Comparison of ENCODE assay signal across 8 cellular contexts in the genomic region with DNA sequence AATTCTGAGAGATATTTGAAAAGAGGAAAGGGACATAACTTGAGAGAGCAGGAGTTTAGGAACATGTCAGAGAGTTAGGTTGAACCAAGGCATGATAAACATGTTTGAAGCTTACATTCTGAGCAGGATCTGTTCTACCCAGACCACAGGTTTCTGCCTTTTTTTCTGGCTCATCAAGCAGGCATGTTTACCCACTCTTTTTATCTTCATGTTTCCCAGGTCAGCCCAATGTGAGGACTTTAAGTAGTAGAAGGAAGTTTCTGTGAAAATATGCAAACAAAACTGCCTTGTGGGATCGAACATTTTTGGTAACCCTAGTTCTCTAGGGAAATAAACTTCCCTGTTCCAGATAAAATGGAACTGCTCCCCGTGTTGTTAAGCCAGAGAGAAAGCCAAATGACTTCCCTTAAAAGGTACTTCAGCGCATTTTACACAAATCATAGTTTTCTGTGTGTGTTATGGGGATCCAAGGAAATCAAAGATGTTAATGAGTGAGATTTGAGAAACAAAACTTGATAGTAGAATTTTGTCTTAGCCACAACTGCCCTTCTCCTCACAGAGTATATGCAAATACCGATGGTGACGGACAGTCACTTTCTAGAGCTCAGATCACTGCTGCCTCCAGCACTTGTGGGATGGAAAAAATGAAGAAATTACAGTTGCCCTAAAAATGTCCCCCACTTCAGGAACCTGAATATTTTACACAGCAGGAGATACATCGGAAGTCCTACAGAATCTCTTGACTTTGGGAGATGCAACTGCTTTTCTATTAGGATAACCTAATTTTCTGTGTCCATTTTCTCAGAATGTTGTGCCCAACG. TPM values are rescaled to one million over a fixed set of nuclear protein-coding genes. Genes with fewer than 3 reads are reported as not detected.
DNase-seq lines count a peak whose midpoint lies in the region; ATAC-seq, FAIRE-seq and TF ChIP-seq lines count a peak whose summit lies in the region.

No MANE protein-coding gene starts in this region.

- no TSS peak for BruUV-seq in endothelial cell of umbilical vein (replicated peaks; lab: Mats Ljungman, UMichigan)

- H3K4me2 ChIP-seq in GM23248 (ENCODE audit: unreplicated experiment): peak overlapping the region; percentile 92
- H3K4me2 ChIP-seq in endothelial cell of umbilical vein (ENCODE audit: insufficient read depth, low read length): peak overlapping the region; percentile 83

- peak overlapping the region; percentile 97 for H3K27ac ChIP-seq in CD4-positive, alpha-beta memory T cell (ENCODE audit: low read depth, low read length)
- H3K27ac ChIP-seq in GM23248 (peak overlapping the region; percentile 99), RWPE2 (ENCODE audit: poor library complexity, severe bottlenecking) (peak overlapping the region; percentile 46), endothelial cell of umbilical vein (ENCODE audit: insufficient read depth, low read depth, low read length) (peak overlapping the region; percentile 89)

- peaks cover 13% of the 10 kb centered on the region; the same call in 1 of the 2 replicates for H3F3A ChIP-seq in GM23248 (ENCODE audit: insufficient read depth)

- no peaks in the 10 kb centered on the region for H3K9me1 ChIP-seq in endothelial cell of umbilical vein (replicated peaks; ENCODE audit: control insufficient read depth, extremely low read depth, insufficient read depth, low read length)

- peaks cover 0 to 3% (median 0%) of the 10 kb centered on the region in 8 donors for H3K9me3 Mint-ChIP-seq in CD4-positive, alpha-beta memory T cell
- no peaks in the 10 kb centered on the region for H3K9me3 Mint-ChIP-seq in natural killer cell treated with Interleukin-12 subunit alpha and Interleukin-12 subunit beta and Interleukin-15 and Interleukin-18, amount 100 ng/mL, for 72 hours

- CTCF ChIA-PET in CD4-positive, alpha-beta memory T cell (lab: Charles Lee; ENCODE audit: partially characterized antibody): interaction anchor here (0.9 to 8.3 kb wide), 15 partner anchors 13 to 856 kb away, joined by 3 to 103 read pairs (median 5); partner anchors contain the start of genes AP4B1, DCLRE1B and LRIG2
- CTCF ChIA-PET in endothelial cell of umbilical vein (lab: Charles Lee): interaction anchor here (0.7 to 6.8 kb wide), 10 partner anchors 8 to 116 kb away, joined by 3 to 54 read pairs (median 6); partner anchors contain the start of genes AP4B1, DCLRE1B, OLFML3 and RSBN1

- in situ Hi-C loops in GM23248 (cut with MboI): loop anchor here (25.0 kb wide), 1 partner anchor 791 kb away; no protein-coding TSS in a partner anchor

- TF ChIP-seq CTCF in RWPE2 (IDR thresholded peaks at IDR 0.05; ENCODE audit: poor library complexity, severe bottlenecking): no peak
- no peak for TF ChIP-seq CTCF in endothelial cell of umbilical vein (IDR thresholded peaks at IDR 0.05; ENCODE audit: extremely low read depth in 1 of 2, insufficient read depth in 1 of 2, low read depth in 1 of 2, low read length in 2 of 2)

- H3K9me3 ChIP-seq in CD4-positive, alpha-beta memory T cell (ENCODE audit: control insufficient read depth in 1 of 2, low read length in 2 of 2): no peaks in the 10 kb centered on the region
- H3K9me3 ChIP-seq in GM23248 (ENCODE audit: low read depth) (no peaks in the 10 kb centered on the region), RWPE2 (ENCODE audit: severe bottlenecking) (no peaks in the 10 kb centered on the region), endothelial cell of umbilical vein (replicated peaks; ENCODE audit: control insufficient read depth, insufficient read depth, low read length) (no peaks in the 10 kb centered on the region)

- H2AFZ ChIP-seq in GM23248: peak overlapping the region; percentile 97
- peak overlapping the region; percentile 62 for H2AFZ ChIP-seq in endothelial cell of umbilical vein (ENCODE audit: low read depth, low read length)

- no peaks in the 10 kb centered on the region for H3K9me2 ChIP-seq in GM23248 (ENCODE audit: insufficient read depth)

- H3K4me3 Mint-ChIP-seq in CD4-positive, alpha-beta memory T cell: peak overlapping the region; percentile 96 to 99 (median 98)
- H3K4me3 Mint-ChIP-seq in natural killer cell treated with Interleukin-12 subunit alpha and Interleukin-12 subunit beta and Interleukin-15 and Interleukin-18, amount 100 ng/mL, for 72 hours: peak overlapping the region; percentile 92

- WGBS in GM23248 (ENCODE audit: low coverage in 1 of 2, low lambda C conversion rate in 2 of 2, missing lambda C conversion rate in 2 of 2), 2 experiments: 14% methylated on average over 7 of the region's 7 CpGs

- H3K27me3 Mint-ChIP-seq in CD4-positive, alpha-beta memory T cell: no peaks in the 10 kb centered on the region
- H3K27me3 Mint-ChIP-seq in natural killer cell treated with Interleukin-12 subunit alpha and Interleukin-12 subunit beta and Interleukin-15 and Interleukin-18, amount 100 ng/mL, for 72 hours: no peaks in the 10 kb centered on the region

- H3K4me1 ChIP-seq in CD4-positive, alpha-beta memory T cell (ENCODE audit: insufficient read depth, low read length): peaks cover 34% of the 10 kb centered on the region
- H3K4me1 ChIP-seq in GM23248 (ENCODE audit: insufficient read depth) (peaks cover 24% of the 10 kb centered on the region), RWPE2 (ENCODE audit: insufficient read depth, poor library complexity, severe bottlenecking) (peaks cover 16% of the 10 kb centered on the region), endothelial cell of umbilical vein (ENCODE audit: control insufficient read depth, extremely low read depth, insufficient read depth, low read length) (peaks cover 26% of the 10 kb centered on the region)

- peak overlapping the region; percentile 97 to 100 (median 100) for H3K27ac Mint-ChIP-seq in CD4-positive, alpha-beta memory T cell
- H3K27ac Mint-ChIP-seq in natural killer cell treated with Interleukin-12 subunit alpha and Interleukin-12 subunit beta and Interleukin-15 and Interleukin-18, amount 100 ng/mL, for 72 hours: peak overlapping the region; percentile 82 to 98

- POLR2A ChIA-PET in CD4-positive, alpha-beta memory T cell (lab: Charles Lee; ENCODE audit: partially characterized antibody): interaction anchor here (0.8 to 9.3 kb wide), 32 partner anchors 8 to 1213 kb away, joined by 3 to 277 read pairs (median 10); partner anchors contain the start of genes AP4B1, DCLRE1B, MAGI3 and PHTF1
- POLR2A ChIA-PET in endothelial cell of umbilical vein (lab: Charles Lee): interaction anchor here (0.6 to 2.1 kb wide), 2 partner anchors 24 to 572 kb away, joined by 4 to 8 read pairs; partner anchors contain the start of genes AP4B1 and DCLRE1B

- H3K36me3 Mint-ChIP-seq in CD4-positive, alpha-beta memory T cell: peaks cover 0 to 22% of the 10 kb centered on the region in 2 donors
- H3K36me3 Mint-ChIP-seq in natural killer cell treated with Interleukin-12 subunit alpha and Interleukin-12 subunit beta and Interleukin-15 and Interleukin-18, amount 100 ng/mL, for 72 hours: peaks cover 8% of the 10 kb centered on the region

- H3K4me3 ChIP-seq in CD4-positive, alpha-beta memory T cell (ENCODE audit: low read length in 2 of 2): peak overlapping the region; percentile 79 to 98
- H3K4me3 ChIP-seq in GM23248: peak overlapping the region; percentile 84
- H3K4me3 ChIP-seq in RWPE2 (ENCODE audit: severe bottlenecking): peak overlapping the region; percentile 84
- H3K4me3 ChIP-seq in endothelial cell of umbilical vein (replicated peaks in 1 of 3; ENCODE audit: insufficient read depth in 1 of 3, low read depth in 1 of 3, low read length in 3 of 3): peak overlapping the region; percentile 63 to 73 (median 65)

- ATAC-seq in RWPE2 (ENCODE audit: low read depth): no peak
- no peak for ATAC-seq in natural killer cell treated with Interleukin-12 subunit alpha and Interleukin-12 subunit beta and Interleukin-15 and Interleukin-18, amount 100 ng/mL, for 72 hours
- no peak for ATAC-seq in GM18873 (IDR thresholded peaks at IDR 0.05; ENCODE audit: low FRiP score, unreplicated experiment)
- no peak for ATAC-seq in GM21360 (IDR thresholded peaks at IDR 0.05; ENCODE audit: unreplicated experiment)

- no peaks in the 10 kb centered on the region for H3K27me3 ChIP-seq in CD4-positive, alpha-beta memory T cell (ENCODE audit: insufficient read depth, low read length)
- no peaks in the 10 kb centered on the region for H3K27me3 ChIP-seq in GM23248 (replicated peaks; ENCODE audit: insufficient read depth)
- H3K27me3 ChIP-seq in RWPE2 (ENCODE audit: insufficient read depth, poor library complexity, severe bottlenecking): no peaks in the 10 kb centered on the region
- H3K27me3 ChIP-seq in endothelial cell of umbilical vein (ENCODE audit: control insufficient read depth in 2 of 2, insufficient read depth in 2 of 2, low read length in 2 of 2): peaks cover 0 to 2% of the 10 kb centered on the region in 2 experiments

- no peaks in the 10 kb centered on the region for H3K36me3 ChIP-seq in CD4-positive, alpha-beta memory T cell (ENCODE audit: insufficient read depth, low read length)
- H3K36me3 ChIP-seq in GM23248 (ENCODE audit: low read depth) (no peaks in the 10 kb centered on the region), RWPE2 (ENCODE audit: low read depth) (no peaks in the 10 kb centered on the region), endothelial cell of umbilical vein (ENCODE audit: control insufficient read depth in 2 of 2, extremely low read depth in 1 of 2, insufficient read depth in 2 of 2, low read length in 2 of 2) (no peaks in the 10 kb centered on the region)

- peaks cover 37% of the 10 kb centered on the region for H3K79me2 ChIP-seq in GM23248 (ENCODE audit: insufficient read depth)
- peaks cover 37% of the 10 kb centered on the region for H3K79me2 ChIP-seq in endothelial cell of umbilical vein (ENCODE audit: control insufficient read depth, insufficient read depth, low read length)

- TF ChIP-seq POLR2A in endothelial cell of umbilical vein (IDR thresholded peaks at IDR 0.05; ENCODE audit: low read depth, low read length): no peak

- dilution Hi-C loops in endothelial cell of umbilical vein (cut with MboI; ENCODE audit: extremely low pct_ligation_motif_present, low sequenced_read_pairs): no loop called here

- DNase-seq in CD4-positive, alpha-beta memory T cell: no peak
- peak; percentile 56 for DNase-seq in GM23248
- DNase-seq in RWPE2 (ENCODE audit: low spot score): no peak
- DNase-seq in endothelial cell of umbilical vein (ENCODE audit: low read depth, low spot score): no peak
- no peak for DNase-seq in natural killer cell treated with Interleukin-12 subunit alpha and Interleukin-12 subunit beta and Interleukin-15 and Interleukin-18, amount 100 ng/mL, for 72 hours (ENCODE audit: low spot score)
- no peak for DNase-seq in middle frontal gyrus (ENCODE audit: extremely low spot score, low spot score)

- peak overlapping the region; percentile 100 for H3K9ac ChIP-seq in GM23248
- H3K9ac ChIP-seq in endothelial cell of umbilical vein (replicated peaks; ENCODE audit: extremely low read depth, insufficient read depth, low read length): peak overlapping the region; percentile 89

- peaks cover 27 to 51% (median 39%) of the 10 kb centered on the region in 4 donors for H3K4me1 Mint-ChIP-seq in CD4-positive, alpha-beta memory T cell
- H3K4me1 Mint-ChIP-seq in natural killer cell treated with Interleukin-12 subunit alpha and Interleukin-12 subunit beta and Interleukin-15 and Interleukin-18, amount 100 ng/mL, for 72 hours (ENCODE audit: low read depth in 2 of 2): peaks cover 45 to 46% of the 10 kb centered on the region in 2 donors

- H4K20me1 ChIP-seq in GM23248 (ENCODE audit: insufficient read depth): peaks cover 6% of the 10 kb centered on the region; the same call in 1 of the 2 replicates
- H4K20me1 ChIP-seq in endothelial cell of umbilical vein (replicated peaks; ENCODE audit: control insufficient read depth, extremely low read depth, insufficient read depth, low read length): no peaks in the 10 kb centered on the region

- no peak for FAIRE-seq in endothelial cell of umbilical vein (lab: Jason Lieb, UNC)

- intact Hi-C loops in CD4-positive, alpha-beta memory T cell (cut with micrococcal nuclease): loop anchor here (2.0 kb wide), 1 partner anchor 856 kb away; the partner anchor contains the start of gene LRIG2
- intact Hi-C loops in endothelial cell of umbilical vein (cut with micrococcal nuclease): loop anchor here (2.0 kb wide), 1 partner anchor 170 kb away; the partner anchor contains the start of gene PHTF1

RNA-seq across cellular contexts. Expression of gene HIPK1, which starts 0.8 kb away (rescaled TPM):
- total RNA-seq in CD4-positive, alpha-beta memory T cell: 100 to 1,000 TPM; 107 to 110 TPM
- 10 to 100 TPM in 1 of 2 donors, 1 to 10 TPM in 1; 4.4 to 17.1 TPM for polyA plus RNA-seq in CD4-positive, alpha-beta memory T cell
- 23.6 and 26.2 TPM in 2 replicates for total RNA-seq in GM23248 (2014; rRNA removed; shearing (Covaris generic))
- 6.1 and 7.6 TPM in 2 replicates for polyA plus RNA-seq in GM23248 (2016; fragmentation: Nextera tagmentation; extraction: Ambion mirVana)
- 50.2 and 56.1 TPM in 2 replicates for total RNA-seq in endothelial cell of umbilical vein
- polyA plus RNA-seq in endothelial cell of umbilical vein: 39.3 and 41.1 TPM in 2 replicates
- polyA plus RNA-seq in endothelial cell of umbilical vein (2011; cell fraction: cytosol; rRNA removed): 22.1 and 25.3 TPM in 2 replicates
- polyA plus RNA-seq in endothelial cell of umbilical vein (2011; cell fraction: nucleus; rRNA removed): 41.4 and 46.4 TPM in 2 replicates
- polyA plus RNA-seq in endothelial cell of umbilical vein (2012): 22.4 and 27.1 TPM in 2 replicates
- 145 TPM in 2 replicates for polyA minus RNA-seq in endothelial cell of umbilical vein
- polyA minus RNA-seq in endothelial cell of umbilical vein (2011; cell fraction: cytosol; rRNA and poly(A)+ RNA removed): 75.4 TPM
- 49.0 and 78.2 TPM in 2 replicates for polyA minus RNA-seq in endothelial cell of umbilical vein (2011; cell fraction: nucleus; rRNA and poly(A)+ RNA removed)
- total RNA-seq in natural killer cell treated with Interleukin-12 subunit alpha and Interleukin-12 subunit beta and Interleukin-15 and Interleukin-18, amount 100 ng/mL, for 72 hours: 100 to 1,000 TPM in 1 of 2 donors, 10 to 100 TPM in 1; 80.6 to 110 TPM

RNA-seq across cellular contexts. Expression of gene DCLRE1B, which starts 23.2 kb away (rescaled TPM):
- 1 to 10 TPM; 5.1 to 5.4 TPM for total RNA-seq in CD4-positive, alpha-beta memory T cell
- polyA plus RNA-seq in CD4-positive, alpha-beta memory T cell: 1 to 10 TPM; 2.8 to 5.3 TPM
- total RNA-seq in GM23248 (2014; rRNA removed; shearing (Covaris generic)): 4.3 and 6.9 TPM in 2 replicates
- polyA plus RNA-seq in GM23248 (2016; fragmentation: Nextera tagmentation; extraction: Ambion mirVana) (6.5 and 7.2 TPM in 2 replicates), endothelial cell of umbilical vein (5.6 and 6.1 TPM in 2 replicates)
- 10.7 and 10.8 TPM in 2 replicates for total RNA-seq in endothelial cell of umbilical vein
- polyA plus RNA-seq in endothelial cell of umbilical vein (2011; cell fraction: cytosol; rRNA removed): 5.2 and 6.4 TPM in 2 replicates
- 2.7 and 2.8 TPM in 2 replicates for polyA plus RNA-seq in endothelial cell of umbilical vein (2011; cell fraction: nucleus; rRNA removed)
- polyA plus RNA-seq in endothelial cell of umbilical vein (2012): 5.6 and 9.1 TPM in 2 replicates
- polyA minus RNA-seq in endothelial cell of umbilical vein: 3.9 and 5.3 TPM in 2 replicates
- 9.9 TPM for polyA minus RNA-seq in endothelial cell of umbilical vein (2011; cell fraction: cytosol; rRNA and poly(A)+ RNA removed)
- polyA minus RNA-seq in endothelial cell of umbilical vein (2011; cell fraction: nucleus; rRNA and poly(A)+ RNA removed): 2.0 and 2.2 TPM in 2 replicates
- total RNA-seq in natural killer cell treated with Interleukin-12 subunit alpha and Interleukin-12 subunit beta and Interleukin-15 and Interleukin-18, amount 100 ng/mL, for 72 hours: 10 to 100 TPM; 12.6 to 22.0 TPM

RNA-seq across cellular contexts. Expression of gene AP4B1, which starts 23.7 kb away (rescaled TPM):
- 10 to 100 TPM; 74.5 to 75.5 TPM for total RNA-seq in CD4-positive, alpha-beta memory T cell
- polyA plus RNA-seq in CD4-positive, alpha-beta memory T cell: 10 to 100 TPM in 1 of 2 donors, 1 to 10 TPM in 1; 8.9 to 12.9 TPM
- total RNA-seq in GM23248 (2014; rRNA removed; shearing (Covaris generic)): 12.9 and 16.1 TPM in 2 replicates
- polyA plus RNA-seq in GM23248 (2016; fragmentation: Nextera tagmentation; extraction: Ambion mirVana): 9.9 and 11.8 TPM in 2 replicates
- total RNA-seq in endothelial cell of umbilical vein: 29.4 and 33.0 TPM in 2 replicates
- polyA plus RNA-seq in endothelial cell of umbilical vein: 15.4 and 21.9 TPM in 2 replicates
- polyA plus RNA-seq in endothelial cell of umbilical vein (2011; cell fraction: cytosol; rRNA removed): 16.8 and 18.6 TPM in 2 replicates
- polyA plus RNA-seq in endothelial cell of umbilical vein (2011; cell fraction: nucleus; rRNA removed): 74.4 and 112 TPM in 2 replicates
- polyA plus RNA-seq in endothelial cell of umbilical vein (2012): 19.7 and 24.7 TPM in 2 replicates
- polyA minus RNA-seq in endothelial cell of umbilical vein: 28.1 and 34.1 TPM in 2 replicates
- 10.9 TPM for polyA minus RNA-seq in endothelial cell of umbilical vein (2011; cell fraction: cytosol; rRNA and poly(A)+ RNA removed)
- polyA minus RNA-seq in endothelial cell of umbilical vein (2011; cell fraction: nucleus; rRNA and poly(A)+ RNA removed): 37.7 and 42.9 TPM in 2 replicates
- 10 to 100 TPM; 40.4 to 76.0 TPM for total RNA-seq in natural killer cell treated with Interleukin-12 subunit alpha and Interleukin-12 subunit beta and Interleukin-15 and Interleukin-18, amount 100 ng/mL, for 72 hours

RNA-seq across cellular contexts. Expression of gene BCL2L15, which starts 41.0 kb away (rescaled TPM):
- total RNA-seq in CD4-positive, alpha-beta memory T cell: 1 to 10 TPM; 1.3 to 2.1 TPM
- 1 to 10 TPM in 1 of 2 donors, under 1 TPM in 1; 0.75 to 1.3 TPM for polyA plus RNA-seq in CD4-positive, alpha-beta memory T cell
- 0.13 and 0.32 TPM in 2 replicates for total RNA-seq in GM23248 (2014; rRNA removed; shearing (Covaris generic))
- not detected in 2 replicates for polyA plus RNA-seq in GM23248 (2016; fragmentation: Nextera tagmentation; extraction: Ambion mirVana)
- 0.29 and 1.3 TPM in 2 replicates for total RNA-seq in endothelial cell of umbilical vein
- 0.28 and 0.40 TPM in 2 replicates for polyA plus RNA-seq in endothelial cell of umbilical vein
- polyA plus RNA-seq in endothelial cell of umbilical vein (2011; cell fraction: cytosol; rRNA removed): 0.06 and 0.15 TPM in 2 replicates
- 1.4 and 2.5 TPM in 2 replicates for polyA plus RNA-seq in endothelial cell of umbilical vein (2011; cell fraction: nucleus; rRNA removed)
- 0.05 TPM in 1 of 2 replicates, not detected in the other for polyA plus RNA-seq in endothelial cell of umbilical vein (2012)
- 0.22 and 0.32 TPM in 2 replicates for polyA minus RNA-seq in endothelial cell of umbilical vein
- polyA minus RNA-seq in endothelial cell of umbilical vein (2011; cell fraction: cytosol; rRNA and poly(A)+ RNA removed): not detected
- 0.67 and 1.1 TPM in 2 replicates for polyA minus RNA-seq in endothelial cell of umbilical vein (2011; cell fraction: nucleus; rRNA and poly(A)+ RNA removed)
- 1 to 10 TPM; 1.3 to 3.0 TPM for total RNA-seq in natural killer cell treated with Interleukin-12 subunit alpha and Interleukin-12 subunit beta and Interleukin-15 and Interleukin-18, amount 100 ng/mL, for 72 hours

RNA-seq across cellular contexts. Expression of gene OLFML3, which starts 50.9 kb away (rescaled TPM):
- under 1 TPM; 0.42 to 0.70 TPM for total RNA-seq in CD4-positive, alpha-beta memory T cell
- not detected for polyA plus RNA-seq in CD4-positive, alpha-beta memory T cell
- total RNA-seq in GM23248 (2014; rRNA removed; shearing (Covaris generic)): 156 and 168 TPM in 2 replicates
- polyA plus RNA-seq in GM23248 (2016; fragmentation: Nextera tagmentation; extraction: Ambion mirVana): 141 and 149 TPM in 2 replicates
- total RNA-seq in endothelial cell of umbilical vein: 1.7 and 3.4 TPM in 2 replicates
- 3.9 TPM in 2 replicates for polyA plus RNA-seq in endothelial cell of umbilical vein
- 2.1 TPM in 2 replicates for polyA plus RNA-seq in endothelial cell of umbilical vein (2011; cell fraction: cytosol; rRNA removed)
- 1.5 and 1.7 TPM in 2 replicates for polyA plus RNA-seq in endothelial cell of umbilical vein (2011; cell fraction: nucleus; rRNA removed)
- 1.9 and 2.1 TPM in 2 replicates for polyA plus RNA-seq in endothelial cell of umbilical vein (2012)
- polyA minus RNA-seq in endothelial cell of umbilical vein: 1.00 and 2.9 TPM in 2 replicates
- polyA minus RNA-seq in endothelial cell of umbilical vein (2011; cell fraction: cytosol; rRNA and poly(A)+ RNA removed): not detected
- 1.4 and 2.2 TPM in 2 replicates for polyA minus RNA-seq in endothelial cell of umbilical vein (2011; cell fraction: nucleus; rRNA and poly(A)+ RNA removed)
- 1 to 10 TPM in 1 of 2 donors, under 1 TPM in 1; 0.59 to 1.2 TPM for total RNA-seq in natural killer cell treated with Interleukin-12 subunit alpha and Interleukin-12 subunit beta and Interleukin-15 and Interleukin-18, amount 100 ng/mL, for 72 hours

Comparison
In these comparisons a context has a peak if more than half of its experiments do, and no peak if none do; other contexts are left out.
1. H3K27ac ChIP-seq: peak in every context shown above with its lines; median percentile 99 in GM23248; 97 in CD4-positive, alpha-beta memory T cell; 89 in endothelial cell of umbilical vein; 46 in RWPE2.